Comparison of ENCODE assay signal across 8 cellular contexts in the genomic region with DNA sequence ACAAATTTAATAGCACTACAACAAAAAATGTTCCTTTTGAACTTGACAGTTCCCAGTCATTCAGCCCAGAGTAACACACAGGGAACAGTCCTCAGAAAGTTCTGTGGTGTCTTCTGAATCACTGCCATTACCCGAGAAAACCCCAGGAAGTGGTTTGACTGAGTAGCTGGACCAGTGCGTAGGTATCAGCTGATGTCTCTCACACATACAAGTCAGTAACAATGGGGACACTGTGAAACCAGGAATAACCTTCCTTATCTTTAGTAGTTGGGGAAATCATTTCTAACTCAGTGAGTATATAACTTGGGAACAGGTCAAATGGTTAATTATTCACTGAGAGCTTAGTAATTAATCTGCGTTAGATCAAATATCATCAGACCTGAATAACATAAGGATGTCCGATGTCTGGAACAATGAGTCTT.
DNase-seq lines count a peak whose midpoint lies in the region; ATAC-seq and TF ChIP-seq lines count a peak whose summit lies in the region.

No MANE protein-coding gene starts in this region.

- H3K9me3 Mint-ChIP-seq in T-helper 2 cell treated with Interferon-gamma antibody and Interleukin-4, amounts not matched to agents 5 μg/mL and 100 μg/mL, for 36 hours = no peaks in the 10 kb centered on the region
- H3K9me3 Mint-ChIP-seq in natural killer cell = no peaks in the 10 kb centered on the region
- H3K9me3 Mint-ChIP-seq in glutamatergic neuron (ENCODE audit: unreplicated experiment) = no peaks in the 10 kb centered on the region

- TF ChIP-seq CTCF in natural killer cell (IDR thresholded peaks at IDR 0.05) = no peak
- TF ChIP-seq CTCF in glutamatergic neuron (IDR thresholded peaks at IDR 0.05; ENCODE audit: partially characterized antibody, unreplicated experiment) = no peak

- H3K27me3 ChIP-seq in effector memory CD4-positive, alpha-beta T cell (replicated peaks; ENCODE audit: control insufficient read depth, insufficient read depth, low read length, poor library complexity, severe bottlenecking) = no peaks in the 10 kb centered on the region

- no peak overlapping the region for H3K4me3 ChIP-seq in effector memory CD4-positive, alpha-beta T cell (ENCODE audit: insufficient read depth, low read depth, low read length, poor library complexity, severe bottlenecking)

- H3K27me3 Mint-ChIP-seq in T-helper 2 cell treated with Interferon-gamma antibody and Interleukin-4, amounts not matched to agents 5 μg/mL and 100 μg/mL, for 36 hours (ENCODE audit: low read depth) = no peaks in the 10 kb centered on the region
- H3K27me3 Mint-ChIP-seq in natural killer cell (ENCODE audit: low read depth in 2 of 2) = no peaks in the 10 kb centered on the region
- no peaks in the 10 kb centered on the region for H3K27me3 Mint-ChIP-seq in glutamatergic neuron (ENCODE audit: unreplicated experiment)

- peak overlapping the region; percentile 77 for H3K27ac ChIP-seq in effector memory CD4-positive, alpha-beta T cell (ENCODE audit: insufficient read depth, low read length, poor library complexity, severe bottlenecking)

- intact Hi-C loops in natural killer cell (cut with micrococcal nuclease) = loop anchor here (2.0 to 5.0 kb wide), 2 partner anchors 15 to 40 kb away; no protein-coding TSS in a partner anchor

- peaks cover 67% of the 10 kb centered on the region for H3K4me1 Mint-ChIP-seq in T-helper 2 cell treated with Interferon-gamma antibody and Interleukin-4, amounts not matched to agents 5 μg/mL and 100 μg/mL, for 36 hours (ENCODE audit: low read depth)
- H3K4me1 Mint-ChIP-seq in natural killer cell = peaks cover 55 to 57% of the 10 kb centered on the region in 2 donors
- H3K4me1 Mint-ChIP-seq in glutamatergic neuron (ENCODE audit: low read depth, unreplicated experiment) = peaks cover 2% of the 10 kb centered on the region

- peaks cover 43% of the 10 kb centered on the region for H3K4me1 ChIP-seq in effector memory CD4-positive, alpha-beta T cell (ENCODE audit: control insufficient read depth, insufficient read depth, low read length, poor library complexity, severe bottlenecking)

- ATAC-seq in HG03064 (IDR thresholded peaks at IDR 0.05; ENCODE audit: low read depth, unreplicated experiment) = peak; percentile 84
- peak; percentile 74 to 93 (median 84) for ATAC-seq in natural killer cell

- no peak overlapping the region for H3K27ac Mint-ChIP-seq in T-helper 2 cell treated with Interferon-gamma antibody and Interleukin-4, amounts not matched to agents 5 μg/mL and 100 μg/mL, for 36 hours
- peak overlapping the region; percentile 74 to 83 for H3K27ac Mint-ChIP-seq in natural killer cell
- no peak overlapping the region for H3K27ac Mint-ChIP-seq in glutamatergic neuron (ENCODE audit: unreplicated experiment)

- H3K36me3 ChIP-seq in effector memory CD4-positive, alpha-beta T cell (ENCODE audit: control insufficient read depth, insufficient read depth, low read length) = no peaks in the 10 kb centered on the region

- no peaks in the 10 kb centered on the region for H3K9me3 ChIP-seq in effector memory CD4-positive, alpha-beta T cell (ENCODE audit: control insufficient read depth, low read length)

- peak; percentile 85 for DNase-seq in activated effector memory CD4-positive, alpha-beta T cell treated with anti-CD3 and anti-CD28 coated beads, Interleukin-2, amount 50 U/mL, for 16 hours
- no peak for DNase-seq in activated effector memory CD4-positive, alpha-beta T cell treated with Interleukin-2 at 50 U/mL for 16 hours
- DNase-seq in T-helper 2 cell treated with Interferon-gamma antibody and Interleukin-4, amounts not matched to agents 5 μg/mL and 100 μg/mL, for 36 hours (ENCODE audit: low spot score) = peak; percentile 75
- peak; percentile 57 to 59 (median 58) for DNase-seq in effector memory CD4-positive, alpha-beta T cell
- DNase-seq in natural killer cell = peak; percentile 34
- no peak for DNase-seq in glutamatergic neuron
- no peak for DNase-seq in NCI-H2029 (lab: John Stamatoyannopoulos, UW)

- peaks cover 6% of the 10 kb centered on the region for H3K36me3 Mint-ChIP-seq in T-helper 2 cell treated with Interferon-gamma antibody and Interleukin-4, amounts not matched to agents 5 μg/mL and 100 μg/mL, for 36 hours (ENCODE audit: low read depth)
- H3K36me3 Mint-ChIP-seq in natural killer cell = no peaks in the 10 kb centered on the region
- H3K36me3 Mint-ChIP-seq in glutamatergic neuron (ENCODE audit: unreplicated experiment) = no peaks in the 10 kb centered on the region

- peak overlapping the region; percentile 48 for H3K4me3 Mint-ChIP-seq in T-helper 2 cell treated with Interferon-gamma antibody and Interleukin-4, amounts not matched to agents 5 μg/mL and 100 μg/mL, for 36 hours
- peak overlapping the region; percentile 35 for H3K4me3 Mint-ChIP-seq in natural killer cell
- H3K4me3 Mint-ChIP-seq in glutamatergic neuron (ENCODE audit: unreplicated experiment) = no peak overlapping the region

Comparison
In these comparisons a context has a peak if more than half of its experiments do, and no peak if none do; other contexts are left out.
1. DNase-seq: peak in activated effector memory CD4-positive, alpha-beta T cell treated with anti-CD3 and anti-CD28 coated beads, Interleukin-2, amount 50 U/mL, for 16 hours (single experiment), T-helper 2 cell treated with Interferon-gamma antibody and Interleukin-4, amounts not matched to agents 5 μg/mL and 100 μg/mL, for 36 hours (single experiment), effector memory CD4-positive, alpha-beta T cell (3 of 3) and natural killer cell (single experiment); none in activated effector memory CD4-positive, alpha-beta T cell treated with Interleukin-2 at 50 U/mL for 16 hours (single experiment), glutamatergic neuron (single experiment) and NCI-H2029 (single experiment).
2. H3K27ac Mint-ChIP-seq: peak in natural killer cell (2 of 2); none in T-helper 2 cell treated with Interferon-gamma antibody and Interleukin-4, amounts not matched to agents 5 μg/mL and 100 μg/mL, for 36 hours (single experiment) and glutamatergic neuron (single experiment).